13 cellular contexts compared by ENCODE assay signal in genomic region chr15:71599404-71600225, GRCh38.
DNase-seq lines count a peak whose midpoint lies in the region; ATAC-seq and TF ChIP-seq lines count a peak whose summit lies in the region.
"Had no signal": no experiment of that assay in that cellular context is flagged by ENCODE, and none has a peak within 500 bp of the region (broad histone marks: within the 10 kb centered on the region; RNA-seq: fewer than 3 reads in every experiment).

No MANE protein-coding gene starts in this region.

- TF ChIP-seq POLR2A in heart left ventricle (IDR thresholded peaks at IDR 0.05), result no peak

- H3K27me3 ChIP-seq in heart left ventricle (no peaks in the 10 kb centered on the region), neuronal stem cell (ENCODE audit: control insufficient read depth in 3 of 3, insufficient read depth in 3 of 3, low read depth in 1 of 3, low read length in 3 of 3) (no peaks in the 10 kb centered on the region)
- H3K27me3 ChIP-seq: transverse colon had no signal

- ATAC-seq in heart left ventricle (peak in 2 of 4 donors; percentile 4 to 16), T-helper 17 cell (no peak), HG03196 (IDR thresholded peaks at IDR 0.05; ENCODE audit: unreplicated experiment) (no peak), GM18861 (IDR thresholded peaks at IDR 0.05; ENCODE audit: unreplicated experiment) (no peak)
- ATAC-seq: left colon had no signal

- no peak overlapping the region for H3K9ac ChIP-seq in neuronal stem cell (ENCODE audit: low read depth, low read length, poor library complexity)

- no peak overlapping the region for H2BK120ac ChIP-seq in neuronal stem cell (ENCODE audit: low read depth, low read length)

- H3K4me1 ChIP-seq in heart left ventricle, result peaks cover 0 to 49% (median 23%) of the 10 kb centered on the region in 12 donors
- peaks cover 9 to 16% of the 10 kb centered on the region in 2 donors for H3K4me1 ChIP-seq in neuronal stem cell (ENCODE audit: control insufficient read depth in 2 of 2, insufficient read depth in 1 of 2, low read depth in 1 of 2, low read length in 2 of 2)

- H3K4me3 Mint-ChIP-seq in T-helper 17 cell, result no peak overlapping the region
- H3K4me3 Mint-ChIP-seq: activated B cell treated with CpG ODN at 0.5 μM for 24 hours had no signal

- H2BK15ac ChIP-seq in neuronal stem cell (ENCODE audit: low read length), result no peak overlapping the region

- no peak overlapping the region for H3K23ac ChIP-seq in neuronal stem cell (ENCODE audit: low read depth, low read length, poor library complexity)

- intact Hi-C loops in heart left ventricle (cut with DNase I), result no loop called here

- H3K4me3 ChIP-seq in heart left ventricle (no peak overlapping the region), neuronal stem cell (ENCODE audit: low read length in 2 of 2) (no peak overlapping the region)
- H3K4me3 ChIP-seq: transverse colon had no signal

- H3K9me3 ChIP-seq in heart left ventricle (peaks cover 0 to 7% (median 0%) of the 10 kb centered on the region in 12 donors), neuronal stem cell (replicated peaks in 1 of 2; ENCODE audit: control insufficient read depth in 2 of 2, insufficient read depth in 1 of 2, low read depth in 1 of 2, low read length in 2 of 2) (peaks cover 2 to 5% of the 10 kb centered on the region in 2 donors), T-helper 17 cell (ENCODE audit: control insufficient read depth, low read length, poor library complexity, severe bottlenecking) (no peaks in the 10 kb centered on the region)
- H3K9me3 ChIP-seq: transverse colon had no signal

- H3K27ac Mint-ChIP-seq in T-helper 17 cell, result no peak overlapping the region
- H3K27ac Mint-ChIP-seq: activated B cell treated with CpG ODN at 0.5 μM for 24 hours, progenitor cell of endocrine pancreas had no signal

- no peak overlapping the region for H3K4ac ChIP-seq in neuronal stem cell (ENCODE audit: low read length)

- H3K14ac ChIP-seq in neuronal stem cell (ENCODE audit: low read length), result no peak overlapping the region

- TF ChIP-seq CTCF in heart left ventricle (IDR thresholded peaks at IDR 0.05), result no peak

- no peaks in the 10 kb centered on the region for H3K36me3 Mint-ChIP-seq in T-helper 17 cell (ENCODE audit: low read depth)

- H3K18ac ChIP-seq in neuronal stem cell (ENCODE audit: low read length), result no peak overlapping the region

- no peak overlapping the region for H2BK12ac ChIP-seq in neuronal stem cell (ENCODE audit: low read length)

- no peaks in the 10 kb centered on the region for H3K4me1 Mint-ChIP-seq in T-helper 17 cell
- H3K4me1 Mint-ChIP-seq: activated B cell treated with CpG ODN at 0.5 μM for 24 hours had no signal

- DNase-seq in COLO668 (lab: John Stamatoyannopoulos, UW; ENCODE audit: unreplicated experiment) (peak; percentile 37), RPMI8226 (peak; percentile 5), heart left ventricle (peak in 4 of 5 donors; percentile 29 to 55 (median 42)), neuronal stem cell (ENCODE audit: low spot score) (no peak), NCI-H2196 treated with DMSO at 0.1 percent for 48 hours (lab: John Stamatoyannopoulos, UW; ENCODE audit: unreplicated experiment) (no peak), T-helper 17 cell (no peak)
- DNase-seq: activated B cell treated with CpG ODN at 0.5 μM for 24 hours, NCI-H345, transverse colon had no signal

- peak overlapping the region in 9 of 12 donors; percentile 42 to 91 (median 66) for H3K27ac ChIP-seq in heart left ventricle
- H3K27ac ChIP-seq in neuronal stem cell (replicated peaks; ENCODE audit: low read length), result peak overlapping the region; percentile 2
- H3K27ac ChIP-seq: transverse colon had no signal

- H4K8ac ChIP-seq in neuronal stem cell (ENCODE audit: low read depth, low read length), result no peak overlapping the region

- H2AK5ac ChIP-seq in neuronal stem cell (ENCODE audit: low read depth, low read length), result no peak overlapping the region

- no peaks in the 10 kb centered on the region for H3K79me1 ChIP-seq in neuronal stem cell (ENCODE audit: low read depth, low read length)

- H2AFZ ChIP-seq in neuronal stem cell (ENCODE audit: low read length), result peak overlapping the region; percentile 58

- 41 to 59% (median 49%) methylated on average over 7 to 9 of the region's 9 CpGs for WGBS in heart left ventricle, 4 donors
- WGBS in neuronal stem cell (ENCODE audit: extremely low coverage in 2 of 2, insufficient read length in 2 of 2, insufficient replicate concordance in 1 of 2), 2 donors, result no CpG with 5 or more reads among the region's 9 CpGs

- peaks cover 15% of the 10 kb centered on the region for H3K27me3 Mint-ChIP-seq in T-helper 17 cell

- H3K36me3 ChIP-seq in heart left ventricle (no peaks in the 10 kb centered on the region), neuronal stem cell (replicated peaks in 1 of 2; ENCODE audit: control insufficient read depth in 2 of 2, insufficient read depth in 2 of 2, low read length in 2 of 2) (no peaks in the 10 kb centered on the region)
- H3K36me3 ChIP-seq: transverse colon had no signal

- H4K91ac ChIP-seq in neuronal stem cell (ENCODE audit: low read depth, low read length, poor library complexity), result no peak overlapping the region

- no peak overlapping the region for H3K4me2 ChIP-seq in neuronal stem cell (ENCODE audit: insufficient read depth, low read length, poor library complexity, severe bottlenecking)

- no peak overlapping the region for H2BK5ac ChIP-seq in neuronal stem cell (ENCODE audit: low read length)

Comparison
In these comparisons a context has a peak if more than half of its experiments do, and no peak if none do; other contexts are left out.
1. DNase-seq: peak in COLO668 (single experiment), RPMI8226 (single experiment) and heart left ventricle (4 of 5); none in neuronal stem cell (single experiment), NCI-H2196 treated with DMSO at 0.1 percent for 48 hours (single experiment) and T-helper 17 cell (0 of 3).